ENCODE assay signal across 27 cellular contexts in the genomic region with DNA sequence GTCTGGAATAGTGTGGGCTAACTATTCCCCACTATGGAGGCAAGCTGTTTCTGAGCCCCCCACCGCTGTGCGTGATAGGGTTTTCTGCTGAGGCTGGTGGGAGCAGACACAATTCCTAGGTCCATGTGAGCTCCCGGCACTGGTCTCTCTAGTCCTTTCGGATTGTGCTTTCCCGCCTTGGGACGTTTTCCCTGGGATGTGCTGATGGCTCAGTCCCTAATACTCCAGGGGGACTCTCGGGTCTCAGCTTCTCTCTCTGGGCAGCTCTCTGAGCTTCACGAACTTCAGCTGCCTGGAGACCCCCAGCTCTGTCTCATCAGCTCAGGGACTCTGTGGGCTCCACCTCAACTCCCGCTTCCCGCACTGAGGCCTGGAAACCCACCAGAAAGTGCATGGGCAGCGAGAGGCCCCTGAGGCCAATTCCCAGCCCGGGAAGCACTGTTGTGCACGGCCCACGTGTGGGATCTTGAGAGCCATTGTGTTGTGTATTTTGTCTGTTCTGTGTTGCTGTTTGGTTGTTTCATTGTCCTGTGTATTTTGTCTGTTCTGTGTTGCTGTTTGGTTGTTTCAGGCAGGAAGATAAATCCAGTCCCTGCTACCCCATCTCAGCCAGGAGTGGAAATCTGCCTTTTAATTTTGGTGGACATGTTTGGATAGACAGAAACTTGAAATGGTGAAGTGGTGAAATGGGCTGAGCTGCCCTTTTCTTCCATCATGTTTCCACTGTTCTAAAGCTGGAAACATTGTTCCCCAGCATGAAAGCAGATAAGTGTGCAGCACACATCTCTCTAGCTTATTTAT. TPM values are rescaled to one million over a fixed set of nuclear protein-coding genes. Genes with fewer than 3 reads are reported as not detected.
DNase-seq lines count a peak whose midpoint lies in the region; FAIRE-seq and TF ChIP-seq lines count a peak whose summit lies in the region.
"Had no signal": no experiment of that assay in that cellular context is flagged by ENCODE, and none has a peak within 500 bp of the region (broad histone marks: within the 10 kb centered on the region; RNA-seq: fewer than 3 reads in every experiment).

No MANE protein-coding gene starts in this region.

- no peaks in the 10 kb centered on the region for H3K79me2 ChIP-seq in H1 (ENCODE audit: control insufficient read depth in 1 of 2, insufficient read depth in 2 of 2, low read length in 2 of 2)

- H3K27me3 ChIP-seq in breast epithelium (no peaks in the 10 kb centered on the region), H1 (replicated peaks in 1 of 4; ENCODE audit: control insufficient read depth in 3 of 4, extremely low read depth in 1 of 4, insufficient read depth in 3 of 4, low read length in 3 of 4) (peaks cover 0 to 3% (median 2%) of the 10 kb centered on the region in 4 experiments; a peak in 1 of 7 replicates), muscle layer of colon (ENCODE audit: control insufficient read depth in 1 of 2, insufficient read depth in 2 of 2, low read length in 2 of 2) (no peaks in the 10 kb centered on the region), tibial nerve (no peaks in the 10 kb centered on the region)

- H3K36me3 ChIP-seq in breast epithelium (no peaks in the 10 kb centered on the region), H1 (ENCODE audit: control insufficient read depth in 2 of 4, insufficient read depth in 4 of 4, low read length in 3 of 4) (no peaks in the 10 kb centered on the region), muscle layer of colon (ENCODE audit: insufficient read depth, low read length) (no peaks in the 10 kb centered on the region), tibial nerve (no peaks in the 10 kb centered on the region)

- TF ChIP-seq RAD21 in H1 (IDR thresholded peaks at IDR 0.05 in 1 of 2, conservative IDR thresholded peaks at IDR 0.05 in 1 of 2; ENCODE audit: low read depth in 2 of 2, low read length in 2 of 2), result no peak

- H3K18ac ChIP-seq in H1 (ENCODE audit: extremely low read depth, low read length), result peak overlapping the region; percentile 60

- peak overlapping the region; percentile 60; the same call in 1 of the 2 replicates for H2BK5ac ChIP-seq in H1 (ENCODE audit: low read depth, low read length)

- H3K4me1 Mint-ChIP-seq in MCF 10A (ENCODE audit: insufficient read depth, unreplicated experiment), result peaks cover 6% of the 10 kb centered on the region
- H3K4me1 Mint-ChIP-seq: memory B cell; stimulated activated memory B cell treated with anti-CD40 and anti-IgM and Interleukin-4, amounts not matched to agents 10 μg/mL and 1 μg/mL and 100 μg/mL, for 72 hours had no signal

- FAIRE-seq in H1 (lab: Jason Lieb, UNC), result no peak
- FAIRE-seq: GM18507, kidney had no signal

- H3K4me1 ChIP-seq in breast epithelium (no peaks in the 10 kb centered on the region), H1 (replicated peaks in 1 of 4; ENCODE audit: control insufficient read depth in 3 of 4, insufficient read depth in 4 of 4, low read length in 3 of 4) (peaks cover 2 to 10% (median 6%) of the 10 kb centered on the region in 4 experiments; a peak in 6 of 7 replicates), muscle layer of colon (ENCODE audit: insufficient read depth, low read length) (peaks cover 7% of the 10 kb centered on the region), tibial nerve (peaks cover 0 to 50% (median 13%) of the 10 kb centered on the region in 4 donors)
- H3K4me1 ChIP-seq: Caco-2 had no signal

- BruUV-seq in MCF 10A (replicated peaks; lab: Mats Ljungman, UMichigan), result no TSS peak

- intact Hi-C loops in breast epithelium (cut with DNase I; ENCODE audit: low total_unique reads) (no loop called here), MCF 10A (cut with micrococcal nuclease) (no loop called here)

- TF ChIP-seq CTCF in breast epithelium (IDR thresholded peaks at IDR 0.05) (no peak), MCF 10A (IDR thresholded peaks at IDR 0.05; ENCODE audit: unreplicated experiment) (no peak), H1 (IDR thresholded peaks at IDR 0.05; ENCODE audit: control extremely low read depth in 1 of 3, insufficient read depth in 1 of 3, low read depth in 1 of 3, low read length in 3 of 3) (no peak), tibial nerve (IDR thresholded peaks at IDR 0.05) (no peak)

- H2BK15ac ChIP-seq in H1 (ENCODE audit: low read length), result peak overlapping the region; percentile 81; the same call in 1 of the 2 replicates

- 75% methylated on average over 14 of the region's 14 CpGs; no CpG with 5 or more reads in 1 of the 2 experiments for WGBS in H1 (ENCODE audit: extremely low coverage in 1 of 2, insufficient coverage in 1 of 2, insufficient read length in 1 of 2, insufficient replicate concordance in 2 of 2, low coverage in 1 of 2, low lambda C conversion rate in 2 of 2, missing lambda C conversion rate in 1 of 2), 2 experiments
- 44 to 65% methylated on average over 14 of the region's 14 CpGs for WGBS in tibial nerve, 2 donors

- no peak overlapping the region for H3K4ac ChIP-seq in H1 (replicated peaks; ENCODE audit: insufficient read length, low read depth, low read length)

- POLR2A ChIA-PET in MCF 10A (lab: Yijun Ruan, JAX) (interaction anchor here (0.6 to 0.7 kb wide), 2 partner anchors 37 to 417 kb away, joined by 3 read pairs; no protein-coding TSS in a partner anchor), H1 (lab: Charles Lee; ENCODE audit: partially characterized antibody) (no interaction called here)

- CTCF ChIA-PET in MCF 10A (lab: Yijun Ruan, JAX), result interaction anchor here (0.6 to 1.3 kb wide), 9 partner anchors 7 to 702 kb away, joined by 3 to 6 read pairs (median 4); no protein-coding TSS in a partner anchor
- CTCF ChIA-PET in H1 (lab: Charles Lee; ENCODE audit: partially characterized antibody), result interaction anchor here (0.9 to 4.1 kb wide), 15 partner anchors 9 to 261 kb away, joined by 3 to 28 read pairs (median 6); partner anchors contain the start of gene MRPL23

- H3K9me3 ChIP-seq in breast epithelium, result no peaks in the 10 kb centered on the region
- H3K9me3 ChIP-seq in H1 (ENCODE audit: insufficient read depth in 2 of 2, low read depth in 1 of 2, low read length in 1 of 2), result no peaks in the 10 kb centered on the region
- H3K9me3 ChIP-seq in muscle layer of colon (ENCODE audit: low read length), result no peaks in the 10 kb centered on the region
- no peaks in the 10 kb centered on the region for H3K9me3 ChIP-seq in tibial nerve
- H3K9me3 ChIP-seq: Caco-2 had no signal

- H3K4me3 Mint-ChIP-seq in MCF 10A (ENCODE audit: unreplicated experiment), result no peak overlapping the region
- H3K4me3 Mint-ChIP-seq: memory B cell; stimulated activated memory B cell treated with anti-CD40 and anti-IgM and Interleukin-4, amounts not matched to agents 10 μg/mL and 1 μg/mL and 100 μg/mL, for 72 hours; T-helper 1 cell treated with Interleukin-12 subunit alpha and Interleukin-12 subunit beta and Interleukin-4 antibody, amounts not matched to agents 30 μg/mL and 1 μg/mL, for 36 hours had no signal

- no peak overlapping the region for H3K4me2 ChIP-seq in H1 (ENCODE audit: insufficient read depth in 1 of 2, low read depth in 2 of 2, low read length in 2 of 2)

- no peak overlapping the region for H4K5ac ChIP-seq in H1 (ENCODE audit: insufficient read length, low read depth, low read length)

- H3K36me3 Mint-ChIP-seq in MCF 10A (ENCODE audit: insufficient read depth, unreplicated experiment), result no peaks in the 10 kb centered on the region
- H3K36me3 Mint-ChIP-seq: memory B cell; stimulated activated memory B cell treated with anti-CD40 and anti-IgM and Interleukin-4, amounts not matched to agents 10 μg/mL and 1 μg/mL and 100 μg/mL, for 72 hours had no signal

- no peak for TF ChIP-seq POLR2A in breast epithelium (IDR thresholded peaks at IDR 0.05)
- TF ChIP-seq POLR2A in H1 (IDR thresholded peaks at IDR 0.05; ENCODE audit: control extremely low read depth in 1 of 2, low read depth in 2 of 2, low read length in 2 of 2), result no peak
- no peak for TF ChIP-seq POLR2A in tibial nerve (IDR thresholded peaks at IDR 0.05)

- H3K23ac ChIP-seq in H1 (ENCODE audit: insufficient read length), result no peak overlapping the region

- H3K9ac ChIP-seq in H1 (replicated peaks in 1 of 4; ENCODE audit: extremely low read depth in 1 of 4, low read depth in 3 of 4, low read length in 3 of 4), result no peak overlapping the region
- H3K9ac ChIP-seq in muscle layer of colon (ENCODE audit: low read length), result no peak overlapping the region

- no peak overlapping the region; the same call in 1 of the 2 replicates for H4K8ac ChIP-seq in H1 (ENCODE audit: extremely low read depth, insufficient read depth, low read length)

- no peak overlapping the region for H3K27ac Mint-ChIP-seq in MCF 10A (ENCODE audit: low read depth, unreplicated experiment)
- H3K27ac Mint-ChIP-seq: memory B cell; stimulated activated memory B cell treated with anti-CD40 and anti-IgM and Interleukin-4, amounts not matched to agents 10 μg/mL and 1 μg/mL and 100 μg/mL, for 72 hours; T-helper 1 cell treated with Interleukin-12 subunit alpha and Interleukin-12 subunit beta and Interleukin-4 antibody, amounts not matched to agents 30 μg/mL and 1 μg/mL, for 36 hours had no signal

- H2AFZ ChIP-seq in H1 (ENCODE audit: low read length), result peak overlapping the region; percentile 70

- H3K4me3 ChIP-seq in breast epithelium (no peak overlapping the region), H1 (ENCODE audit: extremely low read depth in 1 of 4, insufficient read depth in 2 of 4, low read depth in 3 of 4, low read length in 4 of 4) (no peak overlapping the region), muscle layer of colon (ENCODE audit: low read depth in 1 of 2, low read length in 2 of 2) (no peak overlapping the region), tibial nerve (no peak overlapping the region)

- H3K27ac ChIP-seq in breast epithelium, result peak overlapping the region; percentile 61 to 73
- H3K27ac ChIP-seq in H1 (ENCODE audit: low read depth, low read length), result no peak overlapping the region
- H3K27ac ChIP-seq in muscle layer of colon (ENCODE audit: low read depth, low read length), result peak overlapping the region; percentile 8
- H3K27ac ChIP-seq in tibial nerve, result peak overlapping the region; percentile 20 to 77 (median 62)
- H3K27ac ChIP-seq in caudate nucleus (ENCODE audit: low read depth, low read length), result no peak overlapping the region
- H3K27ac ChIP-seq: 22Rv1, VCaP had no signal

- no peak overlapping the region for H3K56ac ChIP-seq in H1 (replicated peaks; ENCODE audit: insufficient read length, low read depth, low read length)

- H2BK20ac ChIP-seq in H1 (ENCODE audit: low read length), result peak overlapping the region; percentile 72; the same call in 1 of the 2 replicates

- peak overlapping the region; percentile 75; the same call in 1 of the 2 replicates for H2BK12ac ChIP-seq in H1 (ENCODE audit: low read depth, low read length)

- no peak overlapping the region for H4K91ac ChIP-seq in H1 (replicated peaks; ENCODE audit: insufficient read length, low read length)

- H3K9me3 Mint-ChIP-seq in MCF 10A (ENCODE audit: unreplicated experiment), result no peaks in the 10 kb centered on the region
- H3K9me3 Mint-ChIP-seq: memory B cell; stimulated activated memory B cell treated with anti-CD40 and anti-IgM and Interleukin-4, amounts not matched to agents 10 μg/mL and 1 μg/mL and 100 μg/mL, for 72 hours; T-helper 1 cell treated with Interleukin-12 subunit alpha and Interleukin-12 subunit beta and Interleukin-4 antibody, amounts not matched to agents 30 μg/mL and 1 μg/mL, for 36 hours had no signal

- peaks cover 58% of the 10 kb centered on the region for H3K27me3 Mint-ChIP-seq in MCF 10A (ENCODE audit: insufficient read depth, unreplicated experiment)

- TF ChIP-seq EP300 in H1 (IDR thresholded peaks at IDR 0.05; ENCODE audit: borderline replicate concordance in 1 of 2, low read depth in 2 of 2, low read length in 2 of 2), result no peak
- TF ChIP-seq EP300 in tibial nerve (IDR thresholded peaks at IDR 0.05), result no peak

- no peak for DNase-seq in breast epithelium (ENCODE audit: low spot score in 2 of 2)
- DNase-seq in MCF 10A (ENCODE audit: unreplicated experiment), result no peak
- DNase-seq in H1 (ENCODE audit: low read depth in 1 of 2, low spot score in 2 of 2), result no peak
- no peak for DNase-seq in tibial nerve (ENCODE audit: low spot score in 2 of 2)
- DNase-seq in UCSD-AML1 (lab: John Stamatoyannopoulos, UW; ENCODE audit: unreplicated experiment), result no peak
- DNase-seq in caudate nucleus (lab: John Stamatoyannopoulos, UW), result no peak
- DNase-seq in NCI-H446 (lab: John Stamatoyannopoulos, UW), result no peak
- DNase-seq: activated T-cell treated with anti-CD3 and anti-CD28 coated beads for 4 hours, EL, hippocampal formation, Karpas-422, kidney, NCI-H1105 treated with DMSO at 0.1 percent for 48 hours, NCI-H69, SIG-M5, trophoblast cell had no signal

- H3K14ac ChIP-seq in H1 (ENCODE audit: insufficient read length), result no peak overlapping the region

- no peaks in the 10 kb centered on the region for H3K23me2 ChIP-seq in H1 (ENCODE audit: low read depth, low read length)

- no peaks in the 10 kb centered on the region for H4K20me1 ChIP-seq in H1 (replicated peaks in 1 of 2; ENCODE audit: control insufficient read depth in 1 of 2, insufficient read depth in 2 of 2, low read length in 2 of 2)

- no peak overlapping the region for H2BK120ac ChIP-seq in H1 (replicated peaks; ENCODE audit: low read depth, low read length)

- no peak overlapping the region for H2AK5ac ChIP-seq in H1 (ENCODE audit: low read depth, low read length)

- no peaks in the 10 kb centered on the region for H3K79me1 ChIP-seq in H1 (ENCODE audit: low read depth, low read length)

RNA-seq across cellular contexts. Expression of gene TNNT3, which starts 12.7 kb away (rescaled TPM):
- total RNA-seq in breast epithelium (1 to 10 TPM; 3.5 to 8.2 (median 3.6) TPM), MCF 10A (2022) (not detected in 2 replicates), tibial nerve (1 to 10 TPM; 4.4 to 8.6 (median 6.1) TPM)
- total RNA-seq in H1 (2021; fragmentation: NEBNext Ultra II Directional; extraction: Animal tissue kit (Norgen Biotek cat#: 25700)), result not detected in 2 replicates
- polyA plus RNA-seq in H1 (2011; rRNA removed), result not detected in 2 replicates
- not detected for polyA plus RNA-seq in H1 (2011; cell fraction: cytosol; rRNA removed)
- polyA plus RNA-seq in H1 (2011; cell fraction: nucleus; rRNA removed), result not detected
- not detected in 4 replicates for polyA plus RNA-seq in H1 (2012, experiment 1 of 2)
- not detected for polyA plus RNA-seq in H1 (2012, experiment 2 of 2)
- polyA plus RNA-seq in H1 (2013, experiment 1 of 2), result 0.14 TPM
- not detected for polyA plus RNA-seq in H1 (2013, experiment 2 of 2)
- polyA minus RNA-seq in H1 (2011; rRNA and poly(A)+ RNA removed), result not detected in 2 replicates
- polyA minus RNA-seq in H1 (2011; cell fraction: cytosol; rRNA and poly(A)+ RNA removed), result not detected
- polyA minus RNA-seq in H1 (2011; cell fraction: nucleus; rRNA and poly(A)+ RNA removed), result not detected
- total RNA-seq: HT-29, renal cortical epithelial cell had no signal
- polyA plus RNA-seq: neural cell had no signal

RNA-seq across cellular contexts. Expression of gene PRR33, which starts 15.1 kb away (rescaled TPM):
- total RNA-seq in breast epithelium (not detected), MCF 10A (2022) (not detected in 2 replicates), tibial nerve (not detected)
- not detected in 2 replicates for total RNA-seq in H1 (2021; fragmentation: NEBNext Ultra II Directional; extraction: Animal tissue kit (Norgen Biotek cat#: 25700))
- polyA plus RNA-seq in H1 (2011; rRNA removed), result 0.02 and 0.08 TPM in 2 replicates
- polyA plus RNA-seq in H1 (2011; cell fraction: cytosol; rRNA removed), result 0.03 TPM
- polyA plus RNA-seq in H1 (2011; cell fraction: nucleus; rRNA removed), result 0.04 TPM
- polyA plus RNA-seq in H1 (2012, experiment 1 of 2), result 0.06 TPM in 1 of 4 replicates, not detected in the others
- polyA plus RNA-seq in H1 (2012, experiment 2 of 2), result not detected
- 0.02 TPM for polyA plus RNA-seq in H1 (2013, experiment 1 of 2)
- 0.02 TPM for polyA plus RNA-seq in H1 (2013, experiment 2 of 2)
- not detected in 2 replicates for polyA minus RNA-seq in H1 (2011; rRNA and poly(A)+ RNA removed)
- polyA minus RNA-seq in H1 (2011; cell fraction: cytosol; rRNA and poly(A)+ RNA removed), result not detected
- polyA minus RNA-seq in H1 (2011; cell fraction: nucleus; rRNA and poly(A)+ RNA removed), result not detected
- total RNA-seq: Caco-2, HT-29, kidney, renal cortical epithelial cell had no signal
- polyA plus RNA-seq: neural cell had no signal

RNA-seq across cellular contexts. Expression of gene MRPL23, which starts 40.3 kb away (rescaled TPM):
- total RNA-seq in breast epithelium (100 to 1,000 TPM; 109 to 171 (median 112) TPM), MCF 10A (2022) (89.2 and 98.0 TPM in 2 replicates), tibial nerve (100 to 1,000 TPM in 3 of 4 donors, 10 to 100 TPM in 1; 81.9 to 139 (median 136) TPM)
- 86.0 and 86.4 TPM in 2 replicates for total RNA-seq in H1 (2021; fragmentation: NEBNext Ultra II Directional; extraction: Animal tissue kit (Norgen Biotek cat#: 25700))
- polyA plus RNA-seq in H1 (2011; rRNA removed), result 244 and 281 TPM in 2 replicates
- polyA plus RNA-seq in H1 (2011; cell fraction: cytosol; rRNA removed), result 212 TPM
- polyA plus RNA-seq in H1 (2011; cell fraction: nucleus; rRNA removed), result 155 TPM
- polyA plus RNA-seq in H1 (2012, experiment 1 of 2), result 93.5 to 140 TPM (median 122 TPM) in 4 replicates
- polyA plus RNA-seq in H1 (2012, experiment 2 of 2), result 130 TPM
- 104 TPM for polyA plus RNA-seq in H1 (2013, experiment 1 of 2)
- polyA plus RNA-seq in H1 (2013, experiment 2 of 2), result 109 TPM
- 35.1 and 53.0 TPM in 2 replicates for polyA minus RNA-seq in H1 (2011; rRNA and poly(A)+ RNA removed)
- polyA minus RNA-seq in H1 (2011; cell fraction: cytosol; rRNA and poly(A)+ RNA removed), result 58.9 TPM
- polyA minus RNA-seq in H1 (2011; cell fraction: nucleus; rRNA and poly(A)+ RNA removed), result 60.1 TPM

RNA-seq across cellular contexts. Expression of gene LSP1, which starts 53.9 kb away (rescaled TPM):
- 10 to 100 TPM; 21.4 to 36.0 (median 23.6) TPM for total RNA-seq in breast epithelium
- 3.3 and 3.7 TPM in 2 replicates for total RNA-seq in MCF 10A (2022)
- not detected in 2 replicates for total RNA-seq in H1 (2021; fragmentation: NEBNext Ultra II Directional; extraction: Animal tissue kit (Norgen Biotek cat#: 25700))
- polyA plus RNA-seq in H1 (2011; rRNA removed), result 0.03 TPM in 1 of 2 replicates, not detected in the other
- polyA plus RNA-seq in H1 (2011; cell fraction: cytosol; rRNA removed), result not detected
- polyA plus RNA-seq in H1 (2011; cell fraction: nucleus; rRNA removed), result not detected
- 0.11 TPM in 1 of 4 replicates, not detected in the others for polyA plus RNA-seq in H1 (2012, experiment 1 of 2)
- polyA plus RNA-seq in H1 (2012, experiment 2 of 2), result not detected
- polyA plus RNA-seq in H1 (2013, experiment 1 of 2), result 0.16 TPM
- 0.07 TPM for polyA plus RNA-seq in H1 (2013, experiment 2 of 2)
- not detected in 2 replicates for polyA minus RNA-seq in H1 (2011; rRNA and poly(A)+ RNA removed)
- polyA minus RNA-seq in H1 (2011; cell fraction: cytosol; rRNA and poly(A)+ RNA removed), result not detected
- polyA minus RNA-seq in H1 (2011; cell fraction: nucleus; rRNA and poly(A)+ RNA removed), result not detected
- total RNA-seq in tibial nerve, result 10 to 100 TPM; 36.9 to 69.0 (median 50.2) TPM
- total RNA-seq: Caco-2, renal cortical epithelial cell had no signal
- polyA plus RNA-seq: neural cell had no signal

Comparison
In these comparisons a context has a peak if more than half of its experiments do, and no peak if none do; other contexts are left out.
1. H3K27ac ChIP-seq: peak in breast epithelium (2 of 2), muscle layer of colon (single experiment) and tibial nerve (4 of 4); none in H1 (single experiment) and caudate nucleus (single experiment).